Comparison of ENCODE assay signal across 8 cellular contexts in genomic region chr3:15797600-15798303, GRCh38. TPM values are rescaled to one million over a fixed set of nuclear protein-coding genes. Genes with fewer than 3 reads are reported as not detected.
A peak's percentile ranks its signal among the peaks of the same experiment; 100 is the strongest.
DNase-seq lines count a peak whose midpoint lies in the region; ATAC-seq and TF ChIP-seq lines count a peak whose summit lies in the region.

Gene ANKRD28, minus strand, starts transcription at chr3:15797979. Its CDS starts 1,458 bp downstream, at chr3:15796521.

- peaks cover 83% of the 10 kb centered on the region for H3K4me1 Mint-ChIP-seq in CD4-positive, alpha-beta T cell (ENCODE audit: low read depth)

- H3K4me3 Mint-ChIP-seq in CD4-positive, alpha-beta T cell: peak within 1 kb of the TSS; percentile 80

- no peaks in the 10 kb centered on the region for H3K9me3 ChIP-seq in CD4-positive, alpha-beta T cell (ENCODE audit: control insufficient read depth, low read length)
- H3K9me3 ChIP-seq in adipocyte (ENCODE audit: control insufficient read depth, low read length) (no peaks in the 10 kb centered on the region), osteoblast (ENCODE audit: low read depth, low read length) (no peaks in the 10 kb centered on the region)

- H3K9ac ChIP-seq in adipocyte (ENCODE audit: low read length): peak within 1 kb of the TSS; percentile 97

- POLR2A ChIA-PET in CD4-positive, alpha-beta T cell (lab: Charles Lee): interaction anchor here (0.8 to 1.1 kb wide), 3 partner anchors 13 to 196 kb away, joined by 3 read pairs; partner anchors contain the start of gene BTD

- peak within 1 kb of the TSS; percentile 70 for H3K27ac Mint-ChIP-seq in CD4-positive, alpha-beta T cell

- H3K9me3 Mint-ChIP-seq in CD4-positive, alpha-beta T cell: no peaks in the 10 kb centered on the region

- no peaks in the 10 kb centered on the region for H4K20me1 ChIP-seq in osteoblast (ENCODE audit: insufficient read depth, low read length)

- peak; percentile 67 for ATAC-seq in CD4-positive, alpha-beta T cell (ENCODE audit: poor library complexity)
- ATAC-seq in GM19463 (IDR thresholded peaks at IDR 0.05; ENCODE audit: unreplicated experiment) (peak; percentile 33), Right ventricle myocardium superior (ENCODE audit: poor library complexity) (peak; percentile 75), GM19023 (IDR thresholded peaks at IDR 0.05; ENCODE audit: unreplicated experiment) (no peak)

- peak within 1 kb of the TSS; percentile 94 for H3K4me2 ChIP-seq in osteoblast (ENCODE audit: insufficient read depth, low read length)

- CTCF ChIA-PET in CD4-positive, alpha-beta T cell (lab: Charles Lee): interaction anchor here (1.5 to 2.0 kb wide), 3 partner anchors 9 to 167 kb away, joined by 4 to 5 read pairs (median 5); no protein-coding TSS in a partner anchor

- H3K36me3 ChIP-seq in adipocyte (ENCODE audit: control insufficient read depth, insufficient read depth, low read length, severe bottlenecking): peaks cover 9% of the 10 kb centered on the region
- peaks cover 10% of the 10 kb centered on the region for H3K36me3 ChIP-seq in osteoblast (ENCODE audit: insufficient read depth, low read length)

- H3K4me1 ChIP-seq in adipocyte (ENCODE audit: control insufficient read depth, insufficient read depth, low read length): peaks cover 40% of the 10 kb centered on the region
- H3K4me1 ChIP-seq in osteoblast (ENCODE audit: insufficient read depth, low read length): peaks cover 42% of the 10 kb centered on the region

- H3K27me3 Mint-ChIP-seq in CD4-positive, alpha-beta T cell: no peaks in the 10 kb centered on the region

- intact Hi-C loops in CD4-positive, alpha-beta T cell (cut with DNase I, micrococcal nuclease): no loop called here
- intact Hi-C loops in Right ventricle myocardium superior (cut with DNase I): no loop called here

- H3K36me3 Mint-ChIP-seq in CD4-positive, alpha-beta T cell (ENCODE audit: low read depth): peaks cover 19% of the 10 kb centered on the region

- no peak for DNase-seq in CD4-positive, alpha-beta T cell
- DNase-seq in NCI-H446 treated with DMSO at 0.1 percent for 48 hours (lab: John Stamatoyannopoulos, UW) (peak; percentile 24), adipocyte (ENCODE audit: low read depth) (peak; percentile 94), Right ventricle myocardium superior (no peak), osteoblast (ENCODE audit: insufficient read length, low spot score, missing footprints) (no peak), NCI-H774 (lab: John Stamatoyannopoulos, UW) (no peak)

- H3K27me3 ChIP-seq in CD4-positive, alpha-beta T cell (ENCODE audit: control insufficient read depth, insufficient read depth, low read length): no peaks in the 10 kb centered on the region
- H3K27me3 ChIP-seq in adipocyte (replicated peaks; ENCODE audit: control insufficient read depth, insufficient read depth, low read length) (no peaks in the 10 kb centered on the region), osteoblast (ENCODE audit: insufficient read depth, low read length) (no peaks in the 10 kb centered on the region)

- peak within 1 kb of the TSS; percentile 21 for H3K27ac ChIP-seq in CD4-positive, alpha-beta T cell (ENCODE audit: low read depth, low read length)
- H3K27ac ChIP-seq in osteoblast (ENCODE audit: low read depth, low read length): peak within 1 kb of the TSS; percentile 99

- peak; percentile 26 for TF ChIP-seq CTCF in CD4-positive, alpha-beta T cell (IDR thresholded peaks at IDR 0.05)
- TF ChIP-seq CTCF in osteoblast (IDR thresholded peaks at IDR 0.05; ENCODE audit: extremely low read depth, low read depth, low read length): peak; percentile 27

- H2AFZ ChIP-seq in osteoblast (ENCODE audit: low read length): no peak within 1 kb of the TSS

- H3K79me2 ChIP-seq in osteoblast (ENCODE audit: insufficient read depth, low read length): peaks cover 85% of the 10 kb centered on the region

- H3K4me3 ChIP-seq in adipocyte (ENCODE audit: low read length) (peak within 1 kb of the TSS; percentile 88), osteoblast (ENCODE audit: insufficient read depth, low read length) (peak within 1 kb of the TSS; percentile 77)

RNA-seq across cellular contexts. Expression of gene ANKRD28, which starts in this region (rescaled TPM):
- total RNA-seq in CD4-positive, alpha-beta T cell: 10 to 100 TPM; 36.6 to 43.1 TPM
- total RNA-seq in Right ventricle myocardium superior: 21.9 TPM
- 215 and 223 TPM in 2 replicates for total RNA-seq in osteoblast

Comparison
In these comparisons a context has a peak if more than half of its experiments do, and no peak if none do; other contexts are left out.
1. DNase-seq: peak in NCI-H446 treated with DMSO at 0.1 percent for 48 hours (single experiment) and adipocyte (single experiment); none in CD4-positive, alpha-beta T cell (0 of 10), Right ventricle myocardium superior (single experiment), osteoblast (single experiment) and NCI-H774 (single experiment).